Comparison of ENCODE assay signal across 1 cellular context in genomic region chr12:65891987-65892481, GRCh38.
TF ChIP-seq lines count a peak whose summit lies in the region.

No MANE protein-coding gene starts in this region.

TF ChIP-seq in HEK293, 187 proteins besides CTCF, POLR2A, EP300 and RAD21 (continued from another document):
- no peak for TF ChIP-seq ZBTB26 (tag by site-specific recombination; optimal IDR thresholded peaks at IDR 0.05)
- TF ChIP-seq FEZF1 (tag by site-specific recombination; IDR thresholded peaks at IDR 0.05): peak; percentile 76
- TF ChIP-seq YY1 (tag by site-specific recombination; IDR thresholded peaks at IDR 0.05): no peak
- no peak for TF ChIP-seq ZSCAN18 (tag by site-specific recombination; IDR thresholded peaks at IDR 0.05)
- no peak for TF ChIP-seq AEBP2 (tag by site-specific recombination; IDR thresholded peaks at IDR 0.05; ENCODE audit: borderline replicate concordance)
- no peak for TF ChIP-seq ZNF157 (tag by site-specific recombination; IDR thresholded peaks at IDR 0.05)
- TF ChIP-seq ZNF138 (tag by site-specific recombination; IDR thresholded peaks at IDR 0.05; ENCODE audit: borderline replicate concordance): no peak
- no peak for TF ChIP-seq ZNF266 (tag by site-specific recombination; IDR thresholded peaks at IDR 0.05; ENCODE audit: low read depth)
- TF ChIP-seq ZNF169 (tag by site-specific recombination; IDR thresholded peaks at IDR 0.05): no peak
- TF ChIP-seq ZNF645 (tag by site-specific recombination; IDR thresholded peaks at IDR 0.05): no peak
- TF ChIP-seq ZNF548 (tag by site-specific recombination; IDR thresholded peaks at IDR 0.05): no peak
- TF ChIP-seq ZBTB17 (tag by site-specific recombination; IDR thresholded peaks at IDR 0.05): peak; percentile 95
- no peak; the same call in 1 of the 2 replicates for TF ChIP-seq ZNF837 (tag by site-specific recombination; IDR thresholded peaks at IDR 0.05)
- no peak for TF ChIP-seq ZNF521 (tag by site-specific recombination; IDR thresholded peaks at IDR 0.05)
- no peak for TF ChIP-seq ZNF707 (tag by site-specific recombination; IDR thresholded peaks at IDR 0.05)
- TF ChIP-seq ZNF174 (tag by site-specific recombination; IDR thresholded peaks at IDR 0.05): no peak
- TF ChIP-seq ZBTB11 (tag by site-specific recombination; conservative IDR thresholded peaks at IDR 0.05; ENCODE audit: low read depth): no peak
- TF ChIP-seq GLIS2 (tag by site-specific recombination; IDR thresholded peaks at IDR 0.05): no peak
- TF ChIP-seq ZNF768 (tag by site-specific recombination; IDR thresholded peaks at IDR 0.05): no peak
- peak; percentile 29; the same call in 1 of the 2 replicates for TF ChIP-seq ZNF335 (tag by site-specific recombination; conservative IDR thresholded peaks at IDR 0.05)
- no peak for TF ChIP-seq ZBTB8A (tag by site-specific recombination; IDR thresholded peaks at IDR 0.05)
- no peak for TF ChIP-seq ZBTB49 (tag by site-specific recombination; IDR thresholded peaks at IDR 0.05; ENCODE audit: low read depth)
- peak; percentile 67 for TF ChIP-seq ZNF362 (tag by site-specific recombination; IDR thresholded peaks at IDR 0.05)
- TF ChIP-seq ZNF26 (tag by site-specific recombination; IDR thresholded peaks at IDR 0.05): no peak
- no peak for TF ChIP-seq ZNF146 (tag by site-specific recombination; IDR thresholded peaks at IDR 0.05)
- TF ChIP-seq ZNF132 (tag by site-specific recombination; IDR thresholded peaks at IDR 0.05; ENCODE audit: borderline replicate concordance): no peak
- TF ChIP-seq ZNF792 (tag by site-specific recombination; IDR thresholded peaks at IDR 0.05): no peak
- TF ChIP-seq ZNF354C (tag by site-specific recombination; IDR thresholded peaks at IDR 0.05; ENCODE audit: borderline replicate concordance, low read depth): no peak
- no peak for TF ChIP-seq ZNF510 (tag by site-specific recombination; IDR thresholded peaks at IDR 0.05; ENCODE audit: insufficient replicate concordance)
- TF ChIP-seq ZNF350 (tag by site-specific recombination; IDR thresholded peaks at IDR 0.05): no peak
- peak; percentile 64 for TF ChIP-seq KLF8 (tag by site-specific recombination; IDR thresholded peaks at IDR 0.05)
- no peak; the same call in 1 of the 2 replicates for TF ChIP-seq ZSCAN23 (tag by site-specific recombination; IDR thresholded peaks at IDR 0.05)
- peak; percentile 49; the same call in 1 of the 2 replicates for TF ChIP-seq SP3 (tag by site-specific recombination; IDR thresholded peaks at IDR 0.05)
- no peak for TF ChIP-seq ZNF677 (tag by site-specific recombination; IDR thresholded peaks at IDR 0.05)
- TF ChIP-seq ATF2 (tag by site-specific recombination; IDR thresholded peaks at IDR 0.05; ENCODE audit: low read depth): no peak
- TF ChIP-seq PBX3 (CRISPR knock-in tag; IDR thresholded peaks at IDR 0.05): no peak
- no peak for TF ChIP-seq ZNF155 (tag by site-specific recombination; IDR thresholded peaks at IDR 0.05)
- TF ChIP-seq ZNF175 (tag by site-specific recombination; IDR thresholded peaks at IDR 0.05): no peak
- no peak for TF ChIP-seq ZNF664 (tag by site-specific recombination; IDR thresholded peaks at IDR 0.05)
- no peak for TF ChIP-seq ZNF416 (tag by site-specific recombination; IDR thresholded peaks at IDR 0.05)
